In the genomic region with DNA sequence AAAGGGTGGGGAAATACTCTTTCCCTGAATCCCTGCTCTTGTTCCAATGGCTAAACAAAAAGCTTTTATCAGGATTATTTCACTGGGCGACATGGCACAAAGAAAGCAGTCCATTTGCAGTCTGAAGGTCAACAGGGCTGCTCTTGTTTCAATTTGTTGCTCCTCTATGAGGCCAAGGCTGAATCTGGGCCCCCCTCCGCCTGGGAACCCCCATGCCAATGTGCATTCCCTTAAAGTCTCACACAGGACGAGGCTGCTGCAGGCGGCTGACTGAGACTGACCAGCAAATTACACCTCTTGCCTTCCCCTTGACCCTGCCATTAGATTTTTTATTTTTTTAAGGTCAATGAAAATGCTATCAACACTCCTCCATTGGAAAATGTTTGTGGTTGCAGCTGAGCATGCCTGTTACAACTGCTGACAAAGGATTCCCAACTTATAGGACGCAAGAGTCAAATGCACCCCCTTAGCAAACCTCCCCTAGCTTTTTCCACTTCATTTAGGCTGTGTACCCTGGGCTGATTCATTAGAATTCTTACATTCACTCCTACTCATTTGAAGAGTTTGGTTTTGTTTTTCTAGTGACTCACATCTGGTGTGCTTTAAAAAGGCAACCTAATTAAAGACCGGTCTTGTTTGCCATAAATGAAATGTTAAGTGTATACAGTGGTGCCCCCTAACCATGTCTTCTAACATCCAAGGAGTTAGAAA, we compare ENCODE assay signal across 8 cellular contexts.
DNase-seq lines count a peak whose midpoint lies in the region; ATAC-seq and TF ChIP-seq lines count a peak whose summit lies in the region.

No MANE protein-coding gene starts in this region.

- TF ChIP-seq CTCF in AG09309 (IDR thresholded peaks at IDR 0.05; ENCODE audit: control insufficient read depth, insufficient read depth, low read depth, low read length, missing control alignments), result no peak

- peak overlapping the region; percentile 50 for H3K4me3 Mint-ChIP-seq in activated naive CD8-positive, alpha-beta T cell treated with anti-CD3 and anti-CD28 coated beads, Interleukin-2, amount 50 U/mL, for 24 hours

- DNase-seq in AG09309 (ENCODE audit: low read depth) (peak; percentile 33), NCI-H1105 (lab: John Stamatoyannopoulos, UW) (no peak), NK-92 (lab: John Stamatoyannopoulos, UW; ENCODE audit: unreplicated experiment) (no peak)
- peak; percentile 40 for DNase-seq in activated naive CD8-positive, alpha-beta T cell treated with anti-CD3 and anti-CD28 coated beads, Interleukin-2, amount 50 U/mL, for 24 hours

- peak overlapping the region; percentile 84 for H3K27ac Mint-ChIP-seq in activated naive CD8-positive, alpha-beta T cell treated with anti-CD3 and anti-CD28 coated beads, Interleukin-2, amount 50 U/mL, for 24 hours

- H3K36me3 Mint-ChIP-seq in activated naive CD8-positive, alpha-beta T cell treated with anti-CD3 and anti-CD28 coated beads, Interleukin-2, amount 50 U/mL, for 24 hours (ENCODE audit: low read depth), result peaks cover 6% of the 10 kb centered on the region

- H3K4me1 Mint-ChIP-seq in activated naive CD8-positive, alpha-beta T cell treated with anti-CD3 and anti-CD28 coated beads, Interleukin-2, amount 50 U/mL, for 24 hours, result peaks cover 84% of the 10 kb centered on the region

- ATAC-seq in GM18867 (IDR thresholded peaks at IDR 0.05; ENCODE audit: unreplicated experiment), result peak; percentile 53
- peak; percentile 77 for ATAC-seq in activated naive CD8-positive, alpha-beta T cell treated with anti-CD3 and anti-CD28 coated beads, Interleukin-2, amount 50 U/mL, for 24 hours
- ATAC-seq in HG03521 (IDR thresholded peaks at IDR 0.05; ENCODE audit: unreplicated experiment), result no peak
- no peak for ATAC-seq in GM21423 (IDR thresholded peaks at IDR 0.05; ENCODE audit: unreplicated experiment)

- H3K27me3 ChIP-seq in layer of hippocampus (ENCODE audit: control insufficient read depth, insufficient read depth, low read length), result no peaks in the 10 kb centered on the region

- no peaks in the 10 kb centered on the region for H3K27me3 Mint-ChIP-seq in activated naive CD8-positive, alpha-beta T cell treated with anti-CD3 and anti-CD28 coated beads, Interleukin-2, amount 50 U/mL, for 24 hours

- H3K9me3 Mint-ChIP-seq in activated naive CD8-positive, alpha-beta T cell treated with anti-CD3 and anti-CD28 coated beads, Interleukin-2, amount 50 U/mL, for 24 hours, result no peaks in the 10 kb centered on the region

- H3K27ac ChIP-seq in layer of hippocampus (ENCODE audit: low read depth, low read length), result peak overlapping the region; percentile 46

- no peak overlapping the region for H3K4me3 ChIP-seq in AG09309 (ENCODE audit: control insufficient read depth, low read depth, low read length)

Comparison
In these comparisons a context has a peak if more than half of its experiments do, and no peak if none do; other contexts are left out.
1. DNase-seq: peak in AG09309 (single experiment) and activated naive CD8-positive, alpha-beta T cell treated with anti-CD3 and anti-CD28 coated beads, Interleukin-2, amount 50 U/mL, for 24 hours (single experiment); none in NCI-H1105 (single experiment) and NK-92 (single experiment).
2. ATAC-seq: peak in GM18867 (single experiment) and activated naive CD8-positive, alpha-beta T cell treated with anti-CD3 and anti-CD28 coated beads, Interleukin-2, amount 50 U/mL, for 24 hours (single experiment); none in HG03521 (single experiment) and GM21423 (single experiment).